8 cellular contexts compared by ENCODE assay signal in the genomic region with DNA sequence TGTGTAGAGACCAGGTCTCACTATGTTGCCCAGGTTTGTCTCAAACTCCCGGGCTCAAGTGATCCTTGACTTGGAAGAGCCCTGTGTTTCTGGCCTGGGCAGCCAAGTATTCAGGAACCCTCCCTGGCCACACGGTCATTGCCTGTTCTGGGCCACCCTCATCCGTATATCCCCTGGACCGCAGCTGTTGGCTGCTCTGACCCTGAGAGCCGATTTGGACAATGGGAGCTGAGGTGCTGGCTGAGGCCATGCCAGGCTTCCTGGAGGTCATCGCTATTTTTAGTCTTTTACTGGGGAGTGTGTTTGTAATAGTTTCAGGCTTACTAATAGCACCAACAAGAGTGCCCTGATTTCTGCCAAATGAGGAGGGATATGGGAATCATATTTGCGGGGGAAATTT.
DNase-seq lines count a peak whose midpoint lies in the region; ATAC-seq and TF ChIP-seq lines count a peak whose summit lies in the region.

No MANE protein-coding gene starts in this region.

- H3K9me3 Mint-ChIP-seq in CD8-positive, alpha-beta memory T cell: no peaks in the 10 kb centered on the region
- no peaks in the 10 kb centered on the region for H3K9me3 Mint-ChIP-seq in osteocyte (ENCODE audit: unreplicated experiment)

- peak overlapping the region in 5 of 7 donors; percentile 55 to 76 (median 57) for H3K4me3 Mint-ChIP-seq in CD8-positive, alpha-beta memory T cell
- H3K4me3 Mint-ChIP-seq in osteocyte (ENCODE audit: unreplicated experiment): peak overlapping the region; percentile 39

- peak overlapping the region in 2 of 8 donors; percentile 32 to 43 for H3K27ac Mint-ChIP-seq in CD8-positive, alpha-beta memory T cell
- no peak overlapping the region for H3K27ac Mint-ChIP-seq in osteocyte (ENCODE audit: unreplicated experiment)

- no peaks in the 10 kb centered on the region for H3K27me3 ChIP-seq in CD8-positive, alpha-beta memory T cell (ENCODE audit: insufficient read depth, low read length, poor library complexity, severe bottlenecking)

- ATAC-seq in HG03520 (IDR thresholded peaks at IDR 0.05; ENCODE audit: unreplicated experiment): no peak

- DNase-seq in CD8-positive, alpha-beta memory T cell: no peak
- no peak for DNase-seq in RWPE1 (ENCODE audit: low spot score)
- DNase-seq in fibroblast of villous mesenchyme (ENCODE audit: low read depth): no peak
- DNase-seq in osteocyte (ENCODE audit: extremely low spot score, unreplicated experiment): no peak
- no peak for DNase-seq in NOMO-1 treated with DMSO at 0.1 percent for 48 hours (lab: John Stamatoyannopoulos, UW; ENCODE audit: unreplicated experiment)
- no peak for DNase-seq in LoVo (ENCODE audit: low spot score)
- no peak for DNase-seq in activated CD4-positive, CD25-positive, alpha-beta regulatory T cell (lab: John Stamatoyannopoulos, UW)

- H3K9me3 ChIP-seq in CD8-positive, alpha-beta memory T cell (ENCODE audit: low read length): no peaks in the 10 kb centered on the region

- POLR2A ChIA-PET in CD8-positive, alpha-beta memory T cell (lab: Charles Lee): no interaction called here
- POLR2A ChIA-PET in RWPE1 (lab: Yijun Ruan, JAX; ENCODE audit: low non-redundant PET): no interaction called here

- no peaks in the 10 kb centered on the region for H3K36me3 ChIP-seq in CD8-positive, alpha-beta memory T cell (ENCODE audit: insufficient read depth, low read length)

- H3K4me3 ChIP-seq in CD8-positive, alpha-beta memory T cell (ENCODE audit: low read length): no peak overlapping the region
- peak overlapping the region; percentile 21 for H3K4me3 ChIP-seq in fibroblast of villous mesenchyme (ENCODE audit: low read depth, low read length)

- no peaks in the 10 kb centered on the region for H3K36me3 Mint-ChIP-seq in CD8-positive, alpha-beta memory T cell
- no peaks in the 10 kb centered on the region for H3K36me3 Mint-ChIP-seq in osteocyte (ENCODE audit: unreplicated experiment)

- no peak for TF ChIP-seq CTCF in RWPE1 (conservative IDR thresholded peaks at IDR 0.05; ENCODE audit: low read depth)
- TF ChIP-seq CTCF in fibroblast of villous mesenchyme (IDR thresholded peaks at IDR 0.05; ENCODE audit: insufficient read depth, low read depth, low read length): no peak
- no peak for TF ChIP-seq CTCF in osteocyte (IDR thresholded peaks at IDR 0.05)

- CTCF ChIA-PET in CD8-positive, alpha-beta memory T cell (lab: Charles Lee): interaction anchor here (1.0 to 1.9 kb wide), 4 partner anchors 9 to 840 kb away, joined by 3 to 12 read pairs (median 8); no protein-coding TSS in a partner anchor
- CTCF ChIA-PET in RWPE1 (lab: Yijun Ruan, JAX): interaction anchor here (0.6 to 2.0 kb wide), 5 partner anchors 48 to 444 kb away, joined by 4 to 9 read pairs (median 5); no protein-coding TSS in a partner anchor

- H3K4me1 Mint-ChIP-seq in CD8-positive, alpha-beta memory T cell: peaks cover 3 to 9% (median 5%) of the 10 kb centered on the region in 3 donors
- H3K4me1 Mint-ChIP-seq in osteocyte (ENCODE audit: unreplicated experiment): peaks cover 21% of the 10 kb centered on the region

- no peaks in the 10 kb centered on the region for H3K27me3 Mint-ChIP-seq in CD8-positive, alpha-beta memory T cell
- no peaks in the 10 kb centered on the region for H3K27me3 Mint-ChIP-seq in osteocyte (ENCODE audit: unreplicated experiment)

- no peak overlapping the region for H3K27ac ChIP-seq in CD8-positive, alpha-beta memory T cell (ENCODE audit: low read depth, low read length)
- peak overlapping the region; percentile 22; the same call in 1 of the 2 replicates for H3K27ac ChIP-seq in RWPE1

- no peaks in the 10 kb centered on the region for H3K4me1 ChIP-seq in CD8-positive, alpha-beta memory T cell (ENCODE audit: insufficient read depth, low read length)
